8 cellular contexts compared by ENCODE assay signal in genomic region chr19:49210108-49210900, GRCh38.
A peak's percentile ranks its signal among the peaks of the same experiment; 100 is the strongest.
DNase-seq lines count a peak whose midpoint lies in the region; ATAC-seq lines count a peak whose summit lies in the region.

No MANE protein-coding gene starts in this region.

- peak overlapping the region; percentile 65 for H3K9ac ChIP-seq in iPS-15b (ENCODE audit: low read depth, low read length)

- no peak for ATAC-seq in HG03280 (IDR thresholded peaks at IDR 0.05; ENCODE audit: unreplicated experiment)
- ATAC-seq in GM18907 (IDR thresholded peaks at IDR 0.05; ENCODE audit: unreplicated experiment): no peak

- H3K36me3 ChIP-seq in iPS-15b (ENCODE audit: control insufficient read depth, insufficient read depth, low read length): no peaks in the 10 kb centered on the region

- no peaks in the 10 kb centered on the region for H3K9me3 ChIP-seq in iPS-15b (ENCODE audit: control insufficient read depth, insufficient read depth, low read length)

- H3K4me1 ChIP-seq in iPS-15b (ENCODE audit: control insufficient read depth, insufficient read depth, low read length): no peaks in the 10 kb centered on the region

- H3K4me3 ChIP-seq in iPS-15b (ENCODE audit: low read depth, low read length): peak overlapping the region; percentile 56

- peak; percentile 59 for DNase-seq in NAMALWA (ENCODE audit: low spot score)
- peak; percentile 71 to 76 for DNase-seq in activated T-cell treated with anti-CD3 and anti-CD28 coated beads, Interleukin-2, amount 50 U/mL, for 48 hours
- DNase-seq in stimulated activated CD4-positive, alpha-beta T cell treated with anti-CD3 and anti-CD28 coated beads, Interleukin-4, amount 100 ng/mL, for 1 hour: peak; percentile 45
- no peak for DNase-seq in D341Med (ENCODE audit: low spot score)
- no peak for DNase-seq in AG20443 (ENCODE audit: low spot score)

- no peaks in the 10 kb centered on the region for H3K27me3 ChIP-seq in iPS-15b (ENCODE audit: control insufficient read depth, insufficient read depth, low read length)

Comparison
In these comparisons a context has a peak if more than half of its experiments do, and no peak if none do; other contexts are left out.
1. DNase-seq: peak in NAMALWA (single experiment), activated T-cell treated with anti-CD3 and anti-CD28 coated beads, Interleukin-2, amount 50 U/mL, for 48 hours (2 of 2) and stimulated activated CD4-positive, alpha-beta T cell treated with anti-CD3 and anti-CD28 coated beads, Interleukin-4, amount 100 ng/mL, for 1 hour (single experiment); none in D341Med (single experiment) and AG20443 (single experiment).